Comparison of ENCODE assay signal across 9 cellular contexts in the genomic region with DNA sequence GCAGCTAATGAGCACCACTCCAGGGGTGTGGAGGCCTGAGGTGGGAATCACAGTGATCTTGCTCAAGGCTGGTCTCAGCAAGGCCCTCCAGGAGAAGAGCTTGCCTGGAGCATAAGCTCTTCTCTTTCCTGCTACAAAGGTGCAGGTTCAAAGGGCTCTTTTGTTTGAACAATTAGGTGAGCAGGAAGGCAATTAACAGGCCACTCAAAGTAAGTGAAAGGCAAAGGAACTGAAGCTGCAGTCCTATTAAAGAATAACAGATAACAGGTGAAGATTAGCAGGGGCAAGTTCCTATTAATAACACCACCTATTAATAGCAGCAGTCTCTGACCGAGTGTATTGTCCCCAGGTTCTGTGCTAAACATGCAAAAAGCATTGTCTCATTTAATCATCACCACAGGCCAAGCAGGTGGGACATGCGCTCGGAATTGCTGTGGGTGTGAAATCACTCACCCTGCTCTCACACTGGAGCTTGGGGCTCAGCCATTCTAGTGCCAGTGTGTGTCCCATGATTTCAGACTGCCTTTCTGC.
A peak's percentile ranks its signal among the peaks of the same experiment; 100 is the strongest.
DNase-seq lines count a peak whose midpoint lies in the region; ATAC-seq and TF ChIP-seq lines count a peak whose summit lies in the region.
"Had no signal": no experiment of that assay in that cellular context is flagged by ENCODE, and none has a peak within 500 bp of the region (broad histone marks: within the 10 kb centered on the region; RNA-seq: fewer than 3 reads in every experiment).

No MANE protein-coding gene starts in this region.

- TF ChIP-seq CTCF in GM23338 (conservative IDR thresholded peaks at IDR 0.05; ENCODE audit: low read depth in 2 of 2) (no peak), MM.1S (IDR thresholded peaks at IDR 0.05; ENCODE audit: low read length) (no peak), lung (IDR thresholded peaks at IDR 0.05; ENCODE audit: control extremely low read depth, extremely low read depth) (no peak)

- no peaks in the 10 kb centered on the region for H3K27me3 Mint-ChIP-seq in GM23338 (ENCODE audit: insufficient read depth, low read depth, poor library complexity)

- ATAC-seq in GM18517 (IDR thresholded peaks at IDR 0.05; ENCODE audit: unreplicated experiment) (peak; percentile 81), GM23338 (peak; percentile 33; the same call in 1 of the 3 replicates), lung (ENCODE audit: insufficient read depth, low FRiP score) (no peak), GM21717 (IDR thresholded peaks at IDR 0.05; ENCODE audit: unreplicated experiment) (no peak)

- no peak overlapping the region for H3K4me3 Mint-ChIP-seq in GM23338
- H3K4me3 Mint-ChIP-seq: CD4-positive, CD25-positive, alpha-beta regulatory T cell had no signal

- H2AFZ ChIP-seq in GM23338 (no peak overlapping the region; the same call in 1 of the 2 replicates), MM.1S (ENCODE audit: low read length) (no peak overlapping the region)

- H3K27me3 ChIP-seq in GM23338 (ENCODE audit: insufficient read depth) (no peaks in the 10 kb centered on the region), MM.1S (replicated peaks; ENCODE audit: insufficient read depth, low read length) (no peaks in the 10 kb centered on the region), lung (ENCODE audit: control insufficient read depth, insufficient read depth) (no peaks in the 10 kb centered on the region)

- DNase-seq in GM23338 (ENCODE audit: low spot score) (no peak), MM.1S (peak; percentile 58), lung (ENCODE audit: low spot score) (peak; percentile 27), KG1 (lab: John Stamatoyannopoulos, UW) (no peak), T-helper 2 cell (no peak)
- no peak for DNase-seq in stimulated activated naive CD4-positive, alpha-beta T cell treated with Interleukin-2 at 50 U/mL for 16 hours (lab: John Stamatoyannopoulos, UW)
- DNase-seq: CD4-positive, CD25-positive, alpha-beta regulatory T cell had no signal

- H3K27ac ChIP-seq in GM23338 (ENCODE audit: low read depth) (peak overlapping the region; percentile 29; the same call in 1 of the 2 replicates), MM.1S (ENCODE audit: low read length) (no peak overlapping the region), lung (ENCODE audit: low read depth in 1 of 2, low read length in 1 of 2) (no peak overlapping the region)

- H3K4me1 ChIP-seq in GM23338 (ENCODE audit: insufficient read depth): peaks cover 38% of the 10 kb centered on the region
- H3K4me1 ChIP-seq in MM.1S (ENCODE audit: low read length): peaks cover 10% of the 10 kb centered on the region; the same call in 1 of the 2 replicates
- H3K4me1 ChIP-seq in lung (ENCODE audit: control insufficient read depth in 2 of 2, insufficient read depth in 2 of 2, low read length in 2 of 2): peaks cover 0 to 9% of the 10 kb centered on the region in 2 donors

- no peak overlapping the region for H3K9ac ChIP-seq in MM.1S (ENCODE audit: low read length)

- 71 to 80% methylated on average over 3 of the region's 3 CpGs for WGBS in lung, 2 donors

- H3K4me2 ChIP-seq in GM23338: peak overlapping the region; percentile 38
- H3K4me2 ChIP-seq in MM.1S (ENCODE audit: low read depth, low read length): peak overlapping the region; percentile 2; the same call in 1 of the 2 replicates

- H3K9me3 ChIP-seq in MM.1S (replicated peaks; ENCODE audit: insufficient read depth, low read length) (no peaks in the 10 kb centered on the region), lung (ENCODE audit: control insufficient read depth in 2 of 2, insufficient read depth in 1 of 2, low read length in 1 of 2) (peaks cover 0 to 2% of the 10 kb centered on the region in 2 donors)

- H3K36me3 ChIP-seq in GM23338 (ENCODE audit: insufficient read depth) (no peaks in the 10 kb centered on the region), MM.1S (replicated peaks; ENCODE audit: insufficient read depth, low read length) (no peaks in the 10 kb centered on the region), lung (ENCODE audit: control insufficient read depth in 2 of 2, insufficient read depth in 2 of 2, low read length in 2 of 2) (no peaks in the 10 kb centered on the region)

- H4K20me1 ChIP-seq in GM23338 (replicated peaks; ENCODE audit: insufficient read depth) (no peaks in the 10 kb centered on the region), MM.1S (ENCODE audit: insufficient read depth, low read length) (no peaks in the 10 kb centered on the region)

- H3K36me3 Mint-ChIP-seq in GM23338 (ENCODE audit: low read depth): peaks cover 24% of the 10 kb centered on the region; the same call in 2 of the 3 replicates
- H3K36me3 Mint-ChIP-seq: CD4-positive, CD25-positive, alpha-beta regulatory T cell had no signal

- H3K79me2 ChIP-seq in GM23338 (replicated peaks; ENCODE audit: insufficient read depth) (no peaks in the 10 kb centered on the region), MM.1S (ENCODE audit: low read length) (no peaks in the 10 kb centered on the region)

- H3K9me3 Mint-ChIP-seq in GM23338: peaks cover 28% of the 10 kb centered on the region

- H3K4me1 Mint-ChIP-seq in GM23338: peaks cover 25% of the 10 kb centered on the region
- H3K4me1 Mint-ChIP-seq: CD4-positive, CD25-positive, alpha-beta regulatory T cell had no signal

- no peak overlapping the region for H3K4me3 ChIP-seq in GM23338
- no peak overlapping the region for H3K4me3 ChIP-seq in MM.1S (ENCODE audit: low read length)
- H3K4me3 ChIP-seq in lung: no peak overlapping the region

- H3K9me2 ChIP-seq in GM23338 (ENCODE audit: insufficient read depth) (no peaks in the 10 kb centered on the region), MM.1S (replicated peaks; ENCODE audit: insufficient read depth, low read length) (no peaks in the 10 kb centered on the region)

- H3K27ac Mint-ChIP-seq in GM23338: no peak overlapping the region
- H3K27ac Mint-ChIP-seq: CD4-positive, CD25-positive, alpha-beta regulatory T cell had no signal

- peaks cover 4% of the 10 kb centered on the region; the same call in 1 of the 2 replicates for H3F3A ChIP-seq in GM23338 (replicated peaks; ENCODE audit: low read depth)
- H3F3A ChIP-seq in MM.1S (ENCODE audit: insufficient read depth, low read length): no peaks in the 10 kb centered on the region

TF ChIP-seq in GM23338, 12 proteins besides CTCF, POLR2A, EP300 and RAD21 (continues in another document):
- TF ChIP-seq EZH2phosphoT487 (IDR thresholded peaks at IDR 0.05; ENCODE audit: unreplicated experiment) (no peak), EZH2 (IDR thresholded peaks at IDR 0.05; ENCODE audit: low read depth, unreplicated experiment) (no peak), NANOG (IDR thresholded peaks at IDR 0.05; ENCODE audit: borderline replicate concordance) (peak; percentile 68; the same call in 1 of the 2 replicates)
- TF ChIP-seq, protein P1, sequence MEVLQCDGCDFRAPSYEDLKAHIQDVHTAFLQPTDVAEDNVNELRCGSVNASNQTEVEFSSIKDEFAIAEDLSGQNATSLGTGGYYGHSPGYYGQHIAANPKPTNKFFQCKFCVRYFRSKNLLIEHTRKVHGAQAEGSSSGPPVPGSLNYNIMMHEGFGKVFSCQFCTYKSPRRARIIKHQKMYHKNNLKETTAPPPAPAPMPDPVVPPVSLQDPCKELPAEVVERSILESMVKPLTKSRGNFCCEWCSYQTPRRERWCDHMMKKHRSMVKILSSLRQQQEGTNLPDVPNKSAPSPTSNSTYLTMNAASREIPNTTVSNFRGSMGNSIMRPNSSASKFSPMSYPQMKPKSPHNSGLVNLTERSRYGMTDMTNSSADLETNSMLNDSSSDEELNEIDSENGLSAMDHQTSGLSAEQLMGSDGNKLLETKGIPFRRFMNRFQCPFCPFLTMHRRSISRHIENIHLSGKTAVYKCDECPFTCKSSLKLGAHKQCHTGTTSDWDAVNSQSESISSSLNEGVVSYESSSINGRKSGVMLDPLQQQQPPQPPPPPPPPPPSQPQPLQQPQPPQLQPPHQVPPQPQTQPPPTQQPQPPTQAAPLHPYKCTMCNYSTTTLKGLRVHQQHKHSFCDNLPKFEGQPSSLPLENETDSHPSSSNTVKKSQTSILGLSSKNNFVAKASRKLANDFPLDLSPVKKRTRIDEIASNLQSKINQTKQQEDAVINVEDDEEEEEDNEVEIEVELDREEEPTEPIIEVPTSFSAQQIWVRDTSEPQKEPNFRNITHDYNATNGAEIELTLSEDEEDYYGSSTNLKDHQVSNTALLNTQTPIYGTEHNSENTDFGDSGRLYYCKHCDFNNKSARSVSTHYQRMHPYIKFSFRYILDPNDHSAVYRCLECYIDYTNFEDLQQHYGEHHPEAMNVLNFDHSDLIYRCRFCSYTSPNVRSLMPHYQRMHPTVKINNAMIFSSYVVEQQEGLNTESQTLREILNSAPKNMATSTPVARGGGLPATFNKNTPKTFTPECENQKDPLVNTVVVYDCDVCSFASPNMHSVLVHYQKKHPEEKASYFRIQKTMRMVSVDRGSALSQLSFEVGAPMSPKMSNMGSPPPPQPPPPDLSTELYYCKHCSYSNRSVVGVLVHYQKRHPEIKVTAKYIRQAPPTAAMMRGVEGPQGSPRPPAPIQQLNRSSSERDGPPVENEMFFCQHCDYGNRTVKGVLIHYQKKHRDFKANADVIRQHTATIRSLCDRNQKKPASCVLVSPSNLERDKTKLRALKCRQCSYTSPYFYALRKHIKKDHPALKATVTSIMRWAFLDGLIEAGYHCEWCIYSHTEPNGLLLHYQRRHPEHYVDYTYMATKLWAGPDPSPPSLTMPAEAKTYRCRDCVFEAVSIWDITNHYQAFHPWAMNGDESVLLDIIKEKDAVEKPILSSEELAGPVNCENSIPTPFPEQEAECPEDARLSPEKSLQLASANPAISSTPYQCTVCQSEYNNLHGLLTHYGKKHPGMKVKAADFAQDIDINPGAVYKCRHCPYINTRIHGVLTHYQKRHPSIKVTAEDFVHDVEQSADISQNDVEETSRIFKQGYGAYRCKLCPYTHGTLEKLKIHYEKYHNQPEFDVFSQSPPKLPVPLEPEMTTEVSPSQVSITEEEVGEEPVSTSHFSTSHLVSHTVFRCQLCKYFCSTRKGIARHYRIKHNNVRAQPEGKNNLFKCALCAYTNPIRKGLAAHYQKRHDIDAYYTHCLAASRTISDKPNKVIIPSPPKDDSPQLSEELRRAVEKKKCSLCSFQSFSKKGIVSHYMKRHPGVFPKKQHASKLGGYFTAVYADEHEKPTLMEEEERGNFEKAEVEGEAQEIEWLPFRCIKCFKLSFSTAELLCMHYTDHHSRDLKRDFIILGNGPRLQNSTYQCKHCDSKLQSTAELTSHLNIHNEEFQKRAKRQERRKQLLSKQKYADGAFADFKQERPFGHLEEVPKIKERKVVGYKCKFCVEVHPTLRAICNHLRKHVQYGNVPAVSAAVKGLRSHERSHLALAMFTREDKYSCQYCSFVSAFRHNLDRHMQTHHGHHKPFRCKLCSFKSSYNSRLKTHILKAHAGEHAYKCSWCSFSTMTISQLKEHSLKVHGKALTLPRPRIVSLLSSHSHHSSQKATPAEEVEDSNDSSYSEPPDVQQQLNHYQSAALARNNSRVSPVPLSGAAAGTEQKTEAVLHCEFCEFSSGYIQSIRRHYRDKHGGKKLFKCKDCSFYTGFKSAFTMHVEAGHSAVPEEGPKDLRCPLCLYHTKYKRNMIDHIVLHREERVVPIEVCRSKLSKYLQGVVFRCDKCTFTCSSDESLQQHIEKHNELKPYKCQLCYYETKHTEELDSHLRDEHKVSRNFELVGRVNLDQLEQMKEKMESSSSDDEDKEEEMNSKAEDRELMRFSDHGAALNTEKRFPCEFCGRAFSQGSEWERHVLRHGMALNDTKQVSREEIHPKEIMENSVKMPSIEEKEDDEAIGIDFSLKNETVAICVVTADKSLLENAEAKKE (CRISPR knock-in tag; IDR thresholded peaks at IDR 0.05): peak; percentile 25; the same call in 1 of the 2 replicates

Comparison
In these comparisons a context has a peak if more than half of its experiments do, and no peak if none do; other contexts are left out.
1. ATAC-seq: peak in GM18517 (single experiment) and GM23338 (single experiment); none in lung (single experiment) and GM21717 (single experiment).
2. DNase-seq: peak in MM.1S (single experiment) and lung (single experiment); none in GM23338 (single experiment), stimulated activated naive CD4-positive, alpha-beta T cell treated with Interleukin-2 at 50 U/mL for 16 hours (single experiment), KG1 (single experiment) and T-helper 2 cell (0 of 5).